ENCODE assay signal across 1 cellular context in the genomic region with DNA sequence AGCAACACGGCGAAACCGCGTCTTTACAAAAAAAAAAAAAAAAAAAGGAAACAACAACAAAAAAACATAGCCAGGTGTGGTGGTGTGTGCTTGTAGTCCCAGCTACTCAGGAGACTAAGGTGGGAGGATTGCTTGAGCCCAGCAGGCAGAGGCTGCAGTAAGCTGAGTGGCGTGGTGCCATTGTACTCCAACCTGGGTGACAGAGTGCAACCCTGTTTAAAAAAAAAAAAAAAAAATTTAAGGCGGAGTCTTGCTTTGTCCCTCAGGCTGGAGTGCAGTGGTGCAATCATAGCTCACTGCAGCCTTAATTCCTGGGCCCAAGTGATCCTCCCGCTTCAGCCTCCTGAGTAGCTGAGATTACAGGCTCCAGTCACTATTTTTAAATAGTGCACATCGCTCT.
TF ChIP-seq lines count a peak whose summit lies in the region.

No MANE protein-coding gene starts in this region.

TF ChIP-seq in HepG2, 621 proteins besides CTCF, POLR2A, EP300 and RAD21:
- TF ChIP-seq, protein P1, sequence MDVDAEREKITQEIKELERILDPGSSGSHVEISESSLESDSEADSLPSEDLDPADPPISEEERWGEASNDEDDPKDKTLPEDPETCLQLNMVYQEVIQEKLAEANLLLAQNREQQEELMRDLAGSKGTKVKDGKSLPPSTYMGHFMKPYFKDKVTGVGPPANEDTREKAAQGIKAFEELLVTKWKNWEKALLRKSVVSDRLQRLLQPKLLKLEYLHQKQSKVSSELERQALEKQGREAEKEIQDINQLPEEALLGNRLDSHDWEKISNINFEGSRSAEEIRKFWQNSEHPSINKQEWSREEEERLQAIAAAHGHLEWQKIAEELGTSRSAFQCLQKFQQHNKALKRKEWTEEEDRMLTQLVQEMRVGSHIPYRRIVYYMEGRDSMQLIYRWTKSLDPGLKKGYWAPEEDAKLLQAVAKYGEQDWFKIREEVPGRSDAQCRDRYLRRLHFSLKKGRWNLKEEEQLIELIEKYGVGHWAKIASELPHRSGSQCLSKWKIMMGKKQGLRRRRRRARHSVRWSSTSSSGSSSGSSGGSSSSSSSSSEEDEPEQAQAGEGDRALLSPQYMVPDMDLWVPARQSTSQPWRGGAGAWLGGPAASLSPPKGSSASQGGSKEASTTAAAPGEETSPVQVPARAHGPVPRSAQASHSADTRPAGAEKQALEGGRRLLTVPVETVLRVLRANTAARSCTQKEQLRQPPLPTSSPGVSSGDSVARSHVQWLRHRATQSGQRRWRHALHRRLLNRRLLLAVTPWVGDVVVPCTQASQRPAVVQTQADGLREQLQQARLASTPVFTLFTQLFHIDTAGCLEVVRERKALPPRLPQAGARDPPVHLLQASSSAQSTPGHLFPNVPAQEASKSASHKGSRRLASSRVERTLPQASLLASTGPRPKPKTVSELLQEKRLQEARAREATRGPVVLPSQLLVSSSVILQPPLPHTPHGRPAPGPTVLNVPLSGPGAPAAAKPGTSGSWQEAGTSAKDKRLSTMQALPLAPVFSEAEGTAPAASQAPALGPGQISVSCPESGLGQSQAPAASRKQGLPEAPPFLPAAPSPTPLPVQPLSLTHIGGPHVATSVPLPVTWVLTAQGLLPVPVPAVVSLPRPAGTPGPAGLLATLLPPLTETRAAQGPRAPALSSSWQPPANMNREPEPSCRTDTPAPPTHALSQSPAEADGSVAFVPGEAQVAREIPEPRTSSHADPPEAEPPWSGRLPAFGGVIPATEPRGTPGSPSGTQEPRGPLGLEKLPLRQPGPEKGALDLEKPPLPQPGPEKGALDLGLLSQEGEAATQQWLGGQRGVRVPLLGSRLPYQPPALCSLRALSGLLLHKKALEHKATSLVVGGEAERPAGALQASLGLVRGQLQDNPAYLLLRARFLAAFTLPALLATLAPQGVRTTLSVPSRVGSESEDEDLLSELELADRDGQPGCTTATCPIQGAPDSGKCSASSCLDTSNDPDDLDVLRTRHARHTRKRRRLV (CRISPR knock-in tag; IDR thresholded peaks at IDR 0.05) = no peak
- TF ChIP-seq, protein P2, sequence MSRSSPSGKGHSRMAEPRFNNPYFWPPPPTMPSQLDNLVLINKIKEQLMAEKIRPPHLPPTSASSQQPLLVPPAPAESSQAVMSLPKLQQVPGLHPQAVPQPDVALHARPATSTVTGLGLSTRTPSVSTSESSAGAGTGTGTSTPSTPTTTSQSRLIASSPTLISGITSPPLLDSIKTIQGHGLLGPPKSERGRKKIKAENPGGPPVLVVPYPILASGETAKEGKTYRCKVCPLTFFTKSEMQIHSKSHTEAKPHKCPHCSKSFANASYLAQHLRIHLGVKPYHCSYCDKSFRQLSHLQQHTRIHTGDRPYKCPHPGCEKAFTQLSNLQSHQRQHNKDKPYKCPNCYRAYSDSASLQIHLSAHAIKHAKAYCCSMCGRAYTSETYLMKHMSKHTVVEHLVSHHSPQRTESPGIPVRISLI (CRISPR knock-in tag; IDR thresholded peaks at IDR 0.05; ENCODE audit: borderline replicate concordance) = peak; percentile 74; the same call in 1 of the 2 replicates
- no peak for TF ChIP-seq ZNF180 (CRISPR knock-in tag; IDR thresholded peaks at IDR 0.05; ENCODE audit: borderline replicate concordance, low read depth)
- TF ChIP-seq ZNF496 (CRISPR knock-in tag; IDR thresholded peaks at IDR 0.05; ENCODE audit: insufficient replicate concordance) = no peak
- no peak for TF ChIP-seq REST (IDR thresholded peaks at IDR 0.05; ENCODE audit: borderline replicate concordance in 1 of 2, low read depth in 1 of 2, low read length in 2 of 2)
- no peak for TF ChIP-seq NFE2L1 (CRISPR knock-in tag; IDR thresholded peaks at IDR 0.05; ENCODE audit: borderline replicate concordance)
- TF ChIP-seq TSC22D2 (CRISPR knock-in tag; IDR thresholded peaks at IDR 0.05; ENCODE audit: borderline replicate concordance) = no peak
- peak; percentile 91 for TF ChIP-seq ZNF770 (CRISPR knock-in tag; IDR thresholded peaks at IDR 0.05)
- no peak for TF ChIP-seq TAF1 (CRISPR knock-in tag; IDR thresholded peaks at IDR 0.05)
- no peak for TF ChIP-seq ZNF547 (CRISPR knock-in tag; IDR thresholded peaks at IDR 0.05)
- TF ChIP-seq, protein P3, sequence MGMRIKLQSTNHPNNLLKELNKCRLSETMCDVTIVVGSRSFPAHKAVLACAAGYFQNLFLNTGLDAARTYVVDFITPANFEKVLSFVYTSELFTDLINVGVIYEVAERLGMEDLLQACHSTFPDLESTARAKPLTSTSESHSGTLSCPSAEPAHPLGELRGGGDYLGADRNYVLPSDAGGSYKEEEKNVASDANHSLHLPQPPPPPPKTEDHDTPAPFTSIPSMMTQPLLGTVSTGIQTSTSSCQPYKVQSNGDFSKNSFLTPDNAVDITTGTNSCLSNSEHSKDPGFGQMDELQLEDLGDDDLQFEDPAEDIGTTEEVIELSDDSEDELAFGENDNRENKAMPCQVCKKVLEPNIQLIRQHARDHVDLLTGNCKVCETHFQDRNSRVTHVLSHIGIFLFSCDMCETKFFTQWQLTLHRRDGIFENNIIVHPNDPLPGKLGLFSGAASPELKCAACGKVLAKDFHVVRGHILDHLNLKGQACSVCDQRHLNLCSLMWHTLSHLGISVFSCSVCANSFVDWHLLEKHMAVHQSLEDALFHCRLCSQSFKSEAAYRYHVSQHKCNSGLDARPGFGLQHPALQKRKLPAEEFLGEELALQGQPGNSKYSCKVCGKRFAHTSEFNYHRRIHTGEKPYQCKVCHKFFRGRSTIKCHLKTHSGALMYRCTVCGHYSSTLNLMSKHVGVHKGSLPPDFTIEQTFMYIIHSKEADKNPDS (CRISPR knock-in tag; IDR thresholded peaks at IDR 0.05) = no peak
- TF ChIP-seq ZNF441 (CRISPR knock-in tag; IDR thresholded peaks at IDR 0.05; ENCODE audit: borderline replicate concordance) = peak; percentile 58; the same call in 1 of the 2 replicates
- TF ChIP-seq ZNF17 (CRISPR knock-in tag; IDR thresholded peaks at IDR 0.05) = no peak
